Comparison of ENCODE assay signal across 9 cellular contexts in genomic region chr12:50185975-50186663, GRCh38. TPM values are rescaled to one million over a fixed set of nuclear protein-coding genes. Genes with fewer than 3 reads are reported as not detected.
DNase-seq lines count a peak whose midpoint lies in the region; ATAC-seq and TF ChIP-seq lines count a peak whose summit lies in the region.
"Had no signal": no experiment of that assay in that cellular context is flagged by ENCODE, and none has a peak within 500 bp of the region (broad histone marks: within the 10 kb centered on the region; RNA-seq: fewer than 3 reads in every experiment).

No MANE protein-coding gene starts in this region.

- H3K4me3 Mint-ChIP-seq in central memory CD8-positive, alpha-beta T cell, result no peak overlapping the region
- no peak overlapping the region for H3K4me3 Mint-ChIP-seq in progenitor cell of endocrine pancreas (ENCODE audit: low read depth)

- peaks cover 87% of the 10 kb centered on the region for H3F3A ChIP-seq in GM23248 (ENCODE audit: insufficient read depth)
- no peaks in the 10 kb centered on the region for H3F3A ChIP-seq in PC-3 (ENCODE audit: low read length, unreplicated experiment)

- H4K20me1 ChIP-seq in GM23248 (ENCODE audit: insufficient read depth) (no peaks in the 10 kb centered on the region), PC-3 (ENCODE audit: low read length) (no peaks in the 10 kb centered on the region)

- H3K27ac Mint-ChIP-seq in central memory CD8-positive, alpha-beta T cell (ENCODE audit: low read depth), result peak overlapping the region; percentile 44
- no peak overlapping the region for H3K27ac Mint-ChIP-seq in progenitor cell of endocrine pancreas

- no peaks in the 10 kb centered on the region for H3K9me3 Mint-ChIP-seq in central memory CD8-positive, alpha-beta T cell
- H3K9me3 Mint-ChIP-seq in progenitor cell of endocrine pancreas (ENCODE audit: low read depth), result no peaks in the 10 kb centered on the region

- peaks cover 7% of the 10 kb centered on the region for H3K4me1 Mint-ChIP-seq in central memory CD8-positive, alpha-beta T cell
- no peaks in the 10 kb centered on the region for H3K4me1 Mint-ChIP-seq in progenitor cell of endocrine pancreas (ENCODE audit: low read depth)

- H3K27ac ChIP-seq in GM23248 (peak overlapping the region; percentile 94), PC-3 (ENCODE audit: low read length) (0 out of 2 replicates have a peak overlapping the region, but pooled peaks have one; percentile 5), psoas muscle (peak overlapping the region; percentile 42)

- ATAC-seq in PC-3, result peak; percentile 50; the same call in 1 of the 2 replicates
- no peak for ATAC-seq in central memory CD8-positive, alpha-beta T cell (replicated peaks; ENCODE audit: extremely low read depth, poor library complexity, severe bottlenecking)
- ATAC-seq in psoas muscle, result peak in 3 of 4 donors; percentile 51 to 56 (median 53)

- H3K4me3 ChIP-seq in GM23248 (peak overlapping the region; percentile 20), PC-3 (ENCODE audit: low read length) (no peak overlapping the region), psoas muscle (no peak overlapping the region)
- H3K4me3 ChIP-seq: lung had no signal

- H3K27me3 ChIP-seq in GM23248 (replicated peaks; ENCODE audit: insufficient read depth) (no peaks in the 10 kb centered on the region), PC-3 (ENCODE audit: low read length) (no peaks in the 10 kb centered on the region), psoas muscle (ENCODE audit: insufficient read depth in 3 of 3, low read length in 2 of 3) (no peaks in the 10 kb centered on the region)

- peak; percentile 79 for DNase-seq in GM23248
- DNase-seq in PC-3, result peak; percentile 45
- no peak for DNase-seq in central memory CD8-positive, alpha-beta T cell (ENCODE audit: low spot score in 2 of 2)
- no peak for DNase-seq in psoas muscle
- DNase-seq in progenitor cell of endocrine pancreas (ENCODE audit: low spot score, unreplicated experiment), result no peak
- no peak for DNase-seq in HK-2 (ENCODE audit: unreplicated experiment)
- DNase-seq in iPS-NIHi11 (ENCODE audit: low spot score), result no peak
- DNase-seq in stimulated activated CD4-positive, alpha-beta T cell treated with anti-CD3 and anti-CD28 coated beads, Interleukin-1b, Interleukin-23, amount 100 ng/mL, for 48 hours, result no peak

- in situ Hi-C loops in GM23248 (cut with MboI), result no loop called here

- CTCF ChIA-PET in PC-3 (lab: Charles Lee), result interaction anchor here (1.9 kb wide), 1 partner anchor 128 kb away, joined by 5 read pairs; no protein-coding TSS in a partner anchor

- H2AFZ ChIP-seq in GM23248 (no peak overlapping the region), PC-3 (ENCODE audit: low read length) (no peak overlapping the region)

- H3K4me1 ChIP-seq in GM23248 (ENCODE audit: insufficient read depth) (peaks cover 59% of the 10 kb centered on the region), PC-3 (ENCODE audit: insufficient read depth, low read length) (peaks cover 26% of the 10 kb centered on the region), psoas muscle (peaks cover 27% of the 10 kb centered on the region)

- H3K9ac ChIP-seq in GM23248 (peak overlapping the region; percentile 73), PC-3 (ENCODE audit: low read length) (no peak overlapping the region)

- WGBS in GM23248 (ENCODE audit: low coverage in 1 of 2, low lambda C conversion rate in 2 of 2, missing lambda C conversion rate in 2 of 2), 2 experiments, result 49 to 50% methylated on average over 6 of the region's 6 CpGs
- WGBS in psoas muscle, 3 donors, result 37 to 60% (median 47%) methylated on average over 6 of the region's 6 CpGs

- no peak for TF ChIP-seq CTCF in PC-3 (conservative IDR thresholded peaks at IDR 0.05; ENCODE audit: low read depth, low read length)
- no peak for TF ChIP-seq CTCF in psoas muscle (IDR thresholded peaks at IDR 0.05)
- no peak for TF ChIP-seq CTCF in progenitor cell of endocrine pancreas (IDR thresholded peaks at IDR 0.05; ENCODE audit: unreplicated experiment)

- H3K9me3 ChIP-seq in GM23248 (ENCODE audit: low read depth) (no peaks in the 10 kb centered on the region), PC-3 (ENCODE audit: low read length) (no peaks in the 10 kb centered on the region), psoas muscle (no peaks in the 10 kb centered on the region)

- H3K4me2 ChIP-seq in GM23248 (ENCODE audit: unreplicated experiment) (peak overlapping the region; percentile 72), PC-3 (ENCODE audit: low read length) (no peak overlapping the region; the same call in 1 of the 2 replicates)

- no peaks in the 10 kb centered on the region for H3K27me3 Mint-ChIP-seq in central memory CD8-positive, alpha-beta T cell
- no peaks in the 10 kb centered on the region for H3K27me3 Mint-ChIP-seq in progenitor cell of endocrine pancreas

- peaks cover 24% of the 10 kb centered on the region for H3K36me3 Mint-ChIP-seq in central memory CD8-positive, alpha-beta T cell (ENCODE audit: insufficient read depth)
- H3K36me3 Mint-ChIP-seq in progenitor cell of endocrine pancreas (ENCODE audit: insufficient read depth), result peaks cover 2% of the 10 kb centered on the region

- peaks cover 58% of the 10 kb centered on the region for H3K36me3 ChIP-seq in GM23248 (ENCODE audit: low read depth)
- H3K36me3 ChIP-seq in PC-3 (ENCODE audit: low read depth, low read length), result no peaks in the 10 kb centered on the region
- peaks cover 0 to 41% of the 10 kb centered on the region in 2 donors for H3K36me3 ChIP-seq in psoas muscle (ENCODE audit: insufficient read depth in 1 of 2, low read depth in 1 of 2)

- no TSS peak for BruUV-seq in PC-3 (replicated peaks; lab: Mats Ljungman, UMichigan)

- intact Hi-C loops in PC-3 (cut with micrococcal nuclease), result loop anchor here (5.0 kb wide), 1 partner anchor 36 kb away; no protein-coding TSS in a partner anchor
- intact Hi-C loops in psoas muscle (cut with DNase I), result loop anchor here (5.0 kb wide), 2 partner anchors 126 to 131 kb away; no protein-coding TSS in a partner anchor

- no peaks in the 10 kb centered on the region for H3K9me2 ChIP-seq in GM23248 (ENCODE audit: insufficient read depth)
- no peaks in the 10 kb centered on the region for H3K9me2 ChIP-seq in PC-3 (replicated peaks; ENCODE audit: low read length)

- POLR2A ChIA-PET in PC-3 (lab: Charles Lee; ENCODE audit: unreplicated experiment), result interaction anchor here (0.6 to 0.7 kb wide), 2 partner anchors 11 to 284 kb away, joined by 4 to 6 read pairs; no protein-coding TSS in a partner anchor

- H3K79me2 ChIP-seq in GM23248 (ENCODE audit: insufficient read depth) (peaks cover 70% of the 10 kb centered on the region), PC-3 (ENCODE audit: low read length) (no peaks in the 10 kb centered on the region)

RNA-seq across cellular contexts. Expression of gene CERS5, which starts 18.9 kb away (rescaled TPM):
- total RNA-seq in GM23248 (2014; rRNA removed; shearing (Covaris generic)), result 52.4 and 60.7 TPM in 2 replicates
- polyA plus RNA-seq in GM23248 (2016; fragmentation: Nextera tagmentation; extraction: Ambion mirVana) (88.7 and 99.2 TPM in 2 replicates), psoas muscle (1 to 10 TPM; 7.2 to 8.2 (median 7.5) TPM)
- total RNA-seq in PC-3 (2014; rRNA removed) (24.9 and 29.7 TPM in 2 replicates), psoas muscle (10 to 100 TPM in 1 of 4 donors, 1 to 10 TPM in 3; 5.2 to 10.7 (median 6.6) TPM), progenitor cell of endocrine pancreas (66.5 and 69.1 TPM in 2 replicates)

Comparison
In these comparisons a context has a peak if more than half of its experiments do, and no peak if none do; other contexts are left out.
1. DNase-seq: peak in GM23248 (single experiment) and PC-3 (single experiment); none in central memory CD8-positive, alpha-beta T cell (0 of 2), psoas muscle (0 of 2), progenitor cell of endocrine pancreas (single experiment), HK-2 (single experiment), iPS-NIHi11 (single experiment) and stimulated activated CD4-positive, alpha-beta T cell treated with anti-CD3 and anti-CD28 coated beads, Interleukin-1b, Interleukin-23, amount 100 ng/mL, for 48 hours (single experiment).
2. H3K27ac ChIP-seq: peak in every context shown above with its lines; median percentile 94 in GM23248; 42 in psoas muscle; 5 in PC-3.